ENCODE assay signal across 1 cellular context in genomic region chr17:69880591-69881112, GRCh38.
TF ChIP-seq lines count a peak whose summit lies in the region.

No MANE protein-coding gene starts in this region.

TF ChIP-seq in K562, 482 proteins besides CTCF, POLR2A, EP300 and RAD21 (continued from another document):
- TF ChIP-seq ETV1 (tag; conservative IDR thresholded peaks at IDR 0.05; ENCODE audit: low read depth) (no peak), ZNF324 (CRISPR knock-in tag; IDR thresholded peaks at IDR 0.05) (no peak), JUN (IDR thresholded peaks at IDR 0.05; ENCODE audit: borderline replicate concordance, low read depth, low read length) (no peak), JUN (CRISPR knock-in tag; IDR thresholded peaks at IDR 0.05; ENCODE audit: borderline replicate concordance) (no peak), ZNF75A (CRISPR knock-in tag; IDR thresholded peaks at IDR 0.05) (no peak), ZBTB40 (IDR thresholded peaks at IDR 0.05) (no peak), ZBTB40 (CRISPR knock-in tag; IDR thresholded peaks at IDR 0.05) (no peak)
